ENCODE assay signal across 8 cellular contexts in the genomic region with DNA sequence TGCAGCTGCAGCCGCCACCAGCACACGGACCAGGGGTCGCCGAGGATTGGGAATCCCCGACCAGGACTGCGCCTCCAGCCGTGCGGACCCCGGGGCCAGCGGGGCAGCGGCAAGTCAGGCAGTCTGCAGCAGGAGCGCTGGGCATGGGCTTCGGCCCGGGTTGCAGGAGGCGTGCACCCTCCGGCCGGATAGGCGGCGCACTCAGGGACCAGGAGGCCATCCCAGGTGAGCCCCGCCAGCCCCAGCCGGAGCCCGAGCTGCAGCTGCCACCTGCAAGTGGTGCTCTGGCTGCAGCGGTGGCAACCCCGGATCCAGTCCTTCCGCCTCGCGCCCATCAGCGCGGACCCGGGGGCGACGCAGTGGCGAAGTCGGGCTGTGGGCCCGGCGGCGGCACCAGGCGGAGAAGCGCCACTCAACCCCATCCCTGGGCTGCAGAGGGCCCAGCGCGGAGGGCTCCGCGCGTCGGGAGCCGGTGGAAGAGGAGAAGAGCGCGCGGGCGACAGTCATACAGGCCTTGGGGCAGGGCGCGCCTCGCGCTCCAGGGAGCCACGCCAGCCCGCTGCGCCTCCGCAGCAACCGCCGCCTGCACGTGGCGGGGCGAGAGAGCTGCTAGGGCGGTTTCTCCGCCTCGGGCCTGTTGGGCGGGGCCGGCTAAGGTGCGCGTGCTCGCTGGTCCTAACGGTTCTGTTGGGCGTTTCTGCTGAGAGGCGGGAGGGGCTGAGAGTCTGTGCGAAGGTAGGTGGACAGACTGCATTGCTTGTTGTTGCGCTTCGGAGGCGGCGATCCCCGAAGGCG.
DNase-seq lines count a peak whose midpoint lies in the region; ATAC-seq and TF ChIP-seq lines count a peak whose summit lies in the region.

No MANE protein-coding gene starts in this region.

- ATAC-seq in heart left ventricle (peak in 1 of 4 donors; percentile 24), GM18858 (IDR thresholded peaks at IDR 0.05; ENCODE audit: unreplicated experiment) (no peak)

- DNase-seq in DMS79 treated with DMSO at 0.1 percent for 48 hours (lab: John Stamatoyannopoulos, UW) (peak; percentile 52), DMS79 (lab: John Stamatoyannopoulos, UW) (no peak), NCI-H146 (lab: John Stamatoyannopoulos, UW) (peak; percentile 95), heart left ventricle (peak in 2 of 5 donors; percentile 26 to 28), skeletal muscle cell (ENCODE audit: low read depth) (no peak)
- peak; percentile 51 for DNase-seq in activated T-cell treated with anti-CD3 and anti-CD28 coated beads, Interleukin-2, amount 50 U/mL, for 1 hour
- DNase-seq in effector CD4-positive, alpha-beta T cell = no peak

- no peak for TF ChIP-seq CTCF in heart left ventricle (IDR thresholded peaks at IDR 0.05)

- H3K27me3 ChIP-seq in heart left ventricle = peaks cover 10 to 32% (median 20%) of the 10 kb centered on the region in 9 donors

- H3K27ac ChIP-seq in heart left ventricle = no peak overlapping the region

- peaks cover 0 to 15% (median 10%) of the 10 kb centered on the region in 12 donors for H3K4me1 ChIP-seq in heart left ventricle

- no peak for TF ChIP-seq POLR2A in heart left ventricle (IDR thresholded peaks at IDR 0.05)

- WGBS in heart left ventricle, 4 donors = 0 to 1% (median 1%) methylated on average over 44 to 81 of the region's 81 CpGs; no CpG with 5 or more reads in 1 of the 4 donors

- intact Hi-C loops in heart left ventricle (cut with DNase I) = no loop called here

- no peaks in the 10 kb centered on the region for H3K9me3 ChIP-seq in heart left ventricle

- H3K4me3 ChIP-seq in heart left ventricle (peak overlapping the region; percentile 3 to 52 (median 41)), skeletal muscle cell (ENCODE audit: low read depth, low read length) (peak overlapping the region; percentile 46)

- no peaks in the 10 kb centered on the region for H3K36me3 ChIP-seq in heart left ventricle

Comparison
In these comparisons a context has a peak if more than half of its experiments do, and no peak if none do; other contexts are left out.
1. DNase-seq: peak in DMS79 treated with DMSO at 0.1 percent for 48 hours (single experiment), NCI-H146 (single experiment) and activated T-cell treated with anti-CD3 and anti-CD28 coated beads, Interleukin-2, amount 50 U/mL, for 1 hour (single experiment); none in DMS79 (single experiment), skeletal muscle cell (single experiment) and effector CD4-positive, alpha-beta T cell (single experiment).